ENCODE assay signal across 7 cellular contexts in the genomic region with DNA sequence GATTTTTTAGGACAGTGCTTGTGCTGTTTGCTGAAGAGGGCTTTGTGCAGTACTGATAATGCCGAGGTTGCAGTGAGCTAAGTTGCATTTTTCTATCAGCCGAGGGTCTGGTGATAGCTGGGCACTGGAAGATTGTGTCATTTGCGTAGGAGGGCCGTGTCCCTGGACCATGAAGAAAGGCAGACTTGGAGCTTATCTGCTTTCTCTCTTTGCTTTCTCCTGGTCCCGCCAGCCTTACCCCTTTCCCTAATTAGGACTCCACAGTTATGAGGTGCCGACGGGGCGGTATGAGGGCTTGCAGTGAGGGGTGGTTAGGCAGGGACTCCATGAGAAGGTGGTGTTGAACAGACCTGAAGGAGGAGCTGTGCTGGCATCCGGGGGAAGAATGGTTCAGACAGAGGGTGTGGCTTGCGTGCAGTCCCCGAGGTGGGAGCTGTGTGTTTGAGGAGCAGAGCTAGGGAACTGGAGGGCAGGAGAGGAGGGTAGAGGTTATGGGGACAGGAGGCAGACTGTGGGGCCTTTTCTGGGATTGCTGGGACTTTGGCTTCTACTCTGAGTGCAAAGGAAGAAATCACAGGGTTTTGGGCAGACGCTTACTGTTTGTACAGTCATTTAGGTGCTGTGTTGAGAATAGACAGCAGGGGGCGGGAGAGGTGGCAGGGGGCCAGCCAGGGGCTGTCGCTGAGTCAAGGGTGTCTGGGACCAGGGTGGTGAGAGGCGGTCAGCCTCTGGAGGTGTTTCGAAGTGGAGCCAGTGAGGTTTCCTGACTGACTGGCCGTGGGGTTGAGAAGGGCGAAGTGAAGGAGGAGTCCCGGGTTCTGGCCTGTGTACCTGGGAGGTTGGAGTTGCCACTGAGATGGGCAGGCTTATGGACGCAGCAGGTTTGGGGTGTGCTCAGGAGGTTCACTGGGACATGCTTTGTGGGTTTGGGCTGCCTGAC. TPM values are rescaled to one million over a fixed set of nuclear protein-coding genes. Genes with fewer than 3 reads are reported as not detected.
A peak's percentile ranks its signal among the peaks of the same experiment; 100 is the strongest.
DNase-seq lines count a peak whose midpoint lies in the region; ATAC-seq and TF ChIP-seq lines count a peak whose summit lies in the region.

No MANE protein-coding gene starts in this region.

- peak overlapping the region; percentile 80 to 93 (median 88) for H3K27ac Mint-ChIP-seq in immature natural killer cell

- no peaks in the 10 kb centered on the region for H3K36me3 Mint-ChIP-seq in immature natural killer cell

- H3K27me3 ChIP-seq in adrenal gland: no peaks in the 10 kb centered on the region

- peak overlapping the region in 1 of 5 donors; percentile 40 for H3K27ac ChIP-seq in adrenal gland

- peak overlapping the region; percentile 82 to 95 (median 87) for H3K4me3 Mint-ChIP-seq in immature natural killer cell

- no peaks in the 10 kb centered on the region for H3K9me3 Mint-ChIP-seq in immature natural killer cell

- DNase-seq in T-helper 2 cell (peak in 4 of 5 experiments; percentile 26 to 62 (median 50)), adrenal gland (peak; percentile 49 to 78 (median 67)), immature natural killer cell (peak; percentile 82 to 85 (median 85)), superior temporal gyrus (ENCODE audit: extremely low spot score) (no peak)
- DNase-seq in stimulated activated CD4-positive, alpha-beta T cell treated with anti-CD3 and anti-CD28 coated beads, Interleukin-1b, Interleukin-23, amount 100 ng/mL, for 48 hours: peak; percentile 78

- TF ChIP-seq CTCF in adrenal gland (IDR thresholded peaks at IDR 0.05): peak; percentile 20 to 67 (median 52)

- H3K27me3 Mint-ChIP-seq in immature natural killer cell (ENCODE audit: low read depth in 3 of 3): peaks cover 3 to 4% (median 3%) of the 10 kb centered on the region in 3 donors

- H3K4me1 ChIP-seq in adrenal gland (replicated peaks in 1 of 2): no peaks in the 10 kb centered on the region

- TF ChIP-seq POLR2A in adrenal gland (IDR thresholded peaks at IDR 0.05): no peak

- H3K9me3 ChIP-seq in adrenal gland (replicated peaks in 1 of 3): no peaks in the 10 kb centered on the region

- intact Hi-C loops in adrenal gland (cut with DNase I): loop anchor here in 1 of 2 donors (5.0 kb wide), 1 partner anchor 198 kb away; no protein-coding TSS in a partner anchor

- peaks cover 51 to 57% of the 10 kb centered on the region in 2 donors for H3K4me1 Mint-ChIP-seq in immature natural killer cell

- H3K4me3 ChIP-seq in adrenal gland: no peak overlapping the region

- H3K36me3 ChIP-seq in adrenal gland (replicated peaks in 1 of 2): no peaks in the 10 kb centered on the region

- ATAC-seq in GM18868 (IDR thresholded peaks at IDR 0.05; ENCODE audit: unreplicated experiment): peak; percentile 49
- ATAC-seq in HG03442 (IDR thresholded peaks at IDR 0.05; ENCODE audit: unreplicated experiment): peak; percentile 70

- WGBS in adrenal gland, 4 donors: 42 to 58% (median 44%) methylated on average over 20 of the region's 20 CpGs

RNA-seq across cellular contexts. Expression of a gene that starts 43.4 kb away (rescaled TPM):
- total RNA-seq in adrenal gland: 1 to 10 TPM in 6 of 8 donors, under 1 TPM in 2; 0.79 to 4.1 (median 2.1) TPM
- polyA plus RNA-seq in adrenal gland: 1 to 10 TPM in 2 of 3 donors, under 1 TPM in 1; 0.77 to 2.4 (median 1.0) TPM
- polyA plus RNA-seq in immature natural killer cell: 1,000 to 10,000 TPM; 4,156 to 6,150 (median 5,696) TPM

Comparison
In these comparisons a context has a peak if more than half of its experiments do, and no peak if none do; other contexts are left out.
1. RNA of a gene that starts 43.4 kb away (polyA plus RNA-seq): 4,156 to 6,150 TPM in immature natural killer cell; 0.77 to 2.4 TPM in adrenal gland; every median in the first group is over 1,000 times any median in the second.